Comparison of ENCODE assay signal across 26 cellular contexts in the genomic region with DNA sequence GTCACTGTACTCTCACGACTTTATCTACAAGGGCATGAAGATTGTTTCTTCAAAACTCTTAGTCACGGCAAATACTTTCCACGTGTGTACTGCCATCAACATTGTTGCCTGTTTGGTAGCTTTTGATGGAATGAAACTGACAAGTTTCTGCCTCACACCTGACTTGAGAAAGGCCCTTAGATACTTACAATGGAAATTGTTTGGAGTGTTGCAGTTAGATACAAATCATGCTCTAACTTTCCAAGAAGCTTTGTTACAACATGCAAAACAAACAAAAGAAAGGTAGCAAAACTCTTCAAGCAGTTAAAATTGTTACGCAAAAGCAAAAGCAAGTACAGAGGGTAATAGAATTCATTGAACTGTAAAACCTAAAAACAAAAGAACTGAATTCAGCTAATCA.
DNase-seq lines count a peak whose midpoint lies in the region; ATAC-seq and TF ChIP-seq lines count a peak whose summit lies in the region.
"Had no signal": no experiment of that assay in that cellular context is flagged by ENCODE, and none has a peak within 500 bp of the region (broad histone marks: within the 10 kb centered on the region; RNA-seq: fewer than 3 reads in every experiment).

No MANE protein-coding gene starts in this region.

- H3K4me2 ChIP-seq in H9 (ENCODE audit: insufficient read depth, insufficient read length, low read length), result no peak overlapping the region
- H3K4me2 ChIP-seq: A549, PC-9 had no signal

- H3K79me1 ChIP-seq in H9 (ENCODE audit: insufficient read depth, low read depth, low read length, poor library complexity, severe bottlenecking), result no peaks in the 10 kb centered on the region

- no peak overlapping the region for H2BK120ac ChIP-seq in H9 (ENCODE audit: low read depth, low read length, poor library complexity, severe bottlenecking)

- no peak overlapping the region for H2BK5ac ChIP-seq in H9 (ENCODE audit: insufficient read length, low read length)

- no peak overlapping the region for H2AFZ ChIP-seq in H9 (ENCODE audit: low read length)
- H2AFZ ChIP-seq: PC-9 had no signal

- no peak overlapping the region for H2AK5ac ChIP-seq in H9 (ENCODE audit: insufficient read length, low read length)

- H3K4me3 ChIP-seq in RWPE2 (ENCODE audit: severe bottlenecking) (no peak overlapping the region), epithelial cell of esophagus (ENCODE audit: low read length) (no peak overlapping the region), kidney epithelial cell (ENCODE audit: low read depth, low read length) (no peak overlapping the region), upper lobe of right lung (no peak overlapping the region)
- H3K4me3 ChIP-seq: A549, K562, MG63, PC-9, SJSA1 had no signal

- H3K27ac Mint-ChIP-seq in H9, result no peak overlapping the region
- H3K27ac Mint-ChIP-seq: CD4-positive, alpha-beta memory T cell had no signal

- H3K9ac ChIP-seq in H9 (ENCODE audit: extremely low read depth, insufficient read length, low read length), result no peak overlapping the region

- H3K56ac ChIP-seq in H9 (ENCODE audit: insufficient read length, low read depth, low read length), result no peak overlapping the region

- no peaks in the 10 kb centered on the region for H3K27me3 Mint-ChIP-seq in H9 (ENCODE audit: low read depth)

- peak; percentile 37; the same call in 1 of the 3 replicates for ATAC-seq in RWPE2 (ENCODE audit: low read depth)
- ATAC-seq in upper lobe of right lung, result peak; percentile 26
- no peak for ATAC-seq in GM21390 (IDR thresholded peaks at IDR 0.05; ENCODE audit: unreplicated experiment)
- ATAC-seq: A549, K562 had no signal

- H3K23me2 ChIP-seq in H9 (ENCODE audit: insufficient read length, low read depth, low read length, poor library complexity, severe bottlenecking), result no peaks in the 10 kb centered on the region

- no peak overlapping the region for H4K5ac ChIP-seq in H9 (ENCODE audit: insufficient read length, low read depth, low read length)

- H2BK20ac ChIP-seq in H9 (ENCODE audit: low read depth, low read length, poor library complexity, severe bottlenecking), result no peak overlapping the region

- H3K4ac ChIP-seq in H9 (ENCODE audit: low read depth, low read length), result no peak overlapping the region

- H3K36me3 ChIP-seq in RWPE2 (ENCODE audit: low read depth), result no peaks in the 10 kb centered on the region
- no peaks in the 10 kb centered on the region for H3K36me3 ChIP-seq in kidney epithelial cell (ENCODE audit: control insufficient read depth, insufficient read depth, low read length)
- no peaks in the 10 kb centered on the region for H3K36me3 ChIP-seq in upper lobe of right lung
- H3K36me3 ChIP-seq: MG63, SJSA1 had no signal

- no peak overlapping the region for H3K14ac ChIP-seq in H9 (ENCODE audit: insufficient read depth, low read length)

- H3K36me3 Mint-ChIP-seq in H9 (ENCODE audit: insufficient read depth in 1 of 3, low read depth in 3 of 3), result no peaks in the 10 kb centered on the region
- H3K36me3 Mint-ChIP-seq: CD4-positive, alpha-beta memory T cell had no signal

- no peaks in the 10 kb centered on the region for H3K9me3 Mint-ChIP-seq in H9
- H3K9me3 Mint-ChIP-seq: CD4-positive, alpha-beta memory T cell had no signal

- no peak overlapping the region for H3K18ac ChIP-seq in H9 (ENCODE audit: insufficient read length, low read depth, low read length)

- peaks cover 17% of the 10 kb centered on the region for H3K4me1 ChIP-seq in RWPE2 (ENCODE audit: insufficient read depth, poor library complexity, severe bottlenecking)
- no peaks in the 10 kb centered on the region for H3K4me1 ChIP-seq in upper lobe of right lung
- no peaks in the 10 kb centered on the region for H3K4me1 ChIP-seq in H9 (ENCODE audit: insufficient read depth, low read length)

- intact Hi-C loops in upper lobe of right lung (cut with DNase I), result no loop called here

- H3K4me1 Mint-ChIP-seq in H9, result peaks cover 6 to 8% of the 10 kb centered on the region in 2 experiments; a peak in 2 of 4 replicates

- H3T11ph ChIP-seq in H9 (ENCODE audit: low read length), result no peak overlapping the region

- H3K4me3 Mint-ChIP-seq in H9, result no peak overlapping the region
- H3K4me3 Mint-ChIP-seq: CD4-positive, alpha-beta memory T cell had no signal

- DNase-seq in RWPE2 (ENCODE audit: low spot score), result no peak
- DNase-seq in epithelial cell of esophagus (ENCODE audit: low read depth), result peak; percentile 94
- DNase-seq in kidney epithelial cell (ENCODE audit: low read depth), result peak; percentile 2
- no peak for DNase-seq in upper lobe of right lung
- DNase-seq in H9, result no peak
- DNase-seq in NCI-H524 (lab: John Stamatoyannopoulos, UW), result no peak
- DNase-seq: C1 segment of cervical spinal cord; CD4-positive, alpha-beta memory T cell; COR-L47; DMS53; GOT3; Kasumi-1; MG63; NCI-H1105 treated with DMSO at 0.1 percent for 48 hours; NCI-H146; NCI-H1930; NCI-H2107; NCI-H524 treated with DMSO at 0.1 percent for 48 hours; NCI-H774; NK-92 treated with Interleukin-12 subunit alpha and Interleukin-12 subunit beta, amount 100 ng/mL, for 24 hours; PC-9; Right ventricle myocardium superior had no signal

- H3K9me3 ChIP-seq in RWPE2 (ENCODE audit: severe bottlenecking) (no peaks in the 10 kb centered on the region), upper lobe of right lung (no peaks in the 10 kb centered on the region), H9 (ENCODE audit: control insufficient read depth, low read depth, low read length) (no peaks in the 10 kb centered on the region)
- H3K9me3 ChIP-seq: A549, MG63, SJSA1 had no signal

- no peak overlapping the region for H2BK12ac ChIP-seq in H9 (ENCODE audit: insufficient read length, low read depth, low read length)

- no peak for TF ChIP-seq CTCF in RWPE2 (IDR thresholded peaks at IDR 0.05; ENCODE audit: poor library complexity, severe bottlenecking)
- TF ChIP-seq CTCF in epithelial cell of esophagus (IDR thresholded peaks at IDR 0.05; ENCODE audit: insufficient read depth, low read depth, low read length, missing control alignments), result no peak
- TF ChIP-seq CTCF in kidney epithelial cell (IDR thresholded peaks at IDR 0.05; ENCODE audit: insufficient read depth, low read length, poor library complexity, severe bottlenecking), result no peak
- TF ChIP-seq CTCF in upper lobe of right lung (IDR thresholded peaks at IDR 0.05), result no peak
- no peak for TF ChIP-seq CTCF in H9 (conservative IDR thresholded peaks at IDR 0.05)

- no peaks in the 10 kb centered on the region for H4K20me1 ChIP-seq in H9 (ENCODE audit: control insufficient read depth, insufficient read depth, insufficient read length)

- H3K79me2 ChIP-seq in H9 (ENCODE audit: insufficient read depth, low read length), result no peaks in the 10 kb centered on the region

- H4K91ac ChIP-seq in H9 (ENCODE audit: insufficient read length, low read depth, low read length), result no peak overlapping the region

- H4K8ac ChIP-seq in H9 (replicated peaks; ENCODE audit: insufficient read length, low read depth, low read length), result no peak overlapping the region

- H3K27me3 ChIP-seq in RWPE2 (ENCODE audit: insufficient read depth, poor library complexity, severe bottlenecking) (no peaks in the 10 kb centered on the region), kidney epithelial cell (ENCODE audit: control insufficient read depth, insufficient read depth, low read length) (no peaks in the 10 kb centered on the region), upper lobe of right lung (no peaks in the 10 kb centered on the region), H9 (ENCODE audit: insufficient read depth, low read length) (no peaks in the 10 kb centered on the region)
- H3K27me3 ChIP-seq: MG63, SJSA1 had no signal

- no CpG with 5 or more reads among the region's 4 CpGs for WGBS in H9 (ENCODE audit: extremely low coverage, insufficient read length, low lambda C conversion rate)

- no peak overlapping the region for H3K23ac ChIP-seq in H9 (ENCODE audit: insufficient read length, low read depth, low read length)

- H2BK15ac ChIP-seq in H9 (ENCODE audit: low read depth, low read length), result no peak overlapping the region

- H3K27ac ChIP-seq in RWPE2 (ENCODE audit: poor library complexity, severe bottlenecking) (no peak overlapping the region), upper lobe of right lung (no peak overlapping the region), H9 (ENCODE audit: insufficient read length, low read depth, low read length) (no peak overlapping the region)
- H3K27ac ChIP-seq: A549, PC-9, SJSA1 had no signal

Comparison
In these comparisons a context has a peak if more than half of its experiments do, and no peak if none do; other contexts are left out.
1. DNase-seq: peak in epithelial cell of esophagus (single experiment) and kidney epithelial cell (single experiment); none in RWPE2 (single experiment), upper lobe of right lung (single experiment), H9 (single experiment) and NCI-H524 (0 of 2).